Comparison of ENCODE assay signal across 20 cellular contexts in genomic region chr19:33628921-33629825, GRCh38. TPM values are rescaled to one million over a fixed set of nuclear protein-coding genes. Genes with fewer than 3 reads are reported as not detected.
DNase-seq lines count a peak whose midpoint lies in the region; ATAC-seq, FAIRE-seq and TF ChIP-seq lines count a peak whose summit lies in the region.
"Had no signal": no experiment of that assay in that cellular context is flagged by ENCODE, and none has a peak within 500 bp of the region (broad histone marks: within the 10 kb centered on the region; RNA-seq: fewer than 3 reads in every experiment).

No MANE protein-coding gene starts in this region.

- no peaks in the 10 kb centered on the region for H3K9me3 ChIP-seq in A549
- no peaks in the 10 kb centered on the region for H3K9me3 ChIP-seq in H9 (ENCODE audit: control insufficient read depth, low read depth, low read length)
- no peaks in the 10 kb centered on the region for H3K9me3 ChIP-seq in neuronal stem cell (replicated peaks in 1 of 2; ENCODE audit: control insufficient read depth in 2 of 2, insufficient read depth in 1 of 2, low read depth in 1 of 2, low read length in 2 of 2)
- no peaks in the 10 kb centered on the region for H3K9me3 ChIP-seq in naive thymus-derived CD4-positive, alpha-beta T cell (ENCODE audit: control insufficient read depth in 2 of 3, low read length in 3 of 3)
- no peaks in the 10 kb centered on the region for H3K9me3 ChIP-seq in body of pancreas
- H3K9me3 ChIP-seq: BLaER1, SJCRH30 had no signal

- H3K79me2 ChIP-seq in H9 (ENCODE audit: insufficient read depth, low read length): no peaks in the 10 kb centered on the region; the same call in 1 of the 2 replicates

- H2BK15ac ChIP-seq in H9 (ENCODE audit: low read depth, low read length): no peak overlapping the region
- peak overlapping the region; percentile 39 for H2BK15ac ChIP-seq in neuronal stem cell (ENCODE audit: low read length)

- no peaks in the 10 kb centered on the region for H3K36me3 Mint-ChIP-seq in H9 (ENCODE audit: insufficient read depth in 1 of 3, low read depth in 3 of 3)
- no peaks in the 10 kb centered on the region for H3K36me3 Mint-ChIP-seq in naive thymus-derived CD4-positive, alpha-beta T cell
- H3K36me3 Mint-ChIP-seq: CD4-positive, alpha-beta memory T cell had no signal

- H3K27ac Mint-ChIP-seq in H9: no peak overlapping the region
- H3K27ac Mint-ChIP-seq in naive thymus-derived CD4-positive, alpha-beta T cell: no peak overlapping the region
- H3K27ac Mint-ChIP-seq: CD4-positive, alpha-beta memory T cell had no signal

- H3K23ac ChIP-seq in H9 (ENCODE audit: insufficient read length, low read depth, low read length) (no peak overlapping the region), neuronal stem cell (ENCODE audit: low read depth, low read length, poor library complexity) (peak overlapping the region; percentile 66)

- TF ChIP-seq EP300 in A549 (IDR thresholded peaks at IDR 0.05): no peak

- peak overlapping the region in 1 of 2 experiments; percentile 33; a peak in 1 of 5 replicates for H3K4me3 Mint-ChIP-seq in H9
- no peak overlapping the region for H3K4me3 Mint-ChIP-seq in naive thymus-derived CD4-positive, alpha-beta T cell
- H3K4me3 Mint-ChIP-seq: CD4-positive, alpha-beta memory T cell had no signal

- no peaks in the 10 kb centered on the region for H3K9me3 Mint-ChIP-seq in H9
- H3K9me3 Mint-ChIP-seq in naive thymus-derived CD4-positive, alpha-beta T cell: peaks cover 0 to 4% (median 0%) of the 10 kb centered on the region in 11 donors
- H3K9me3 Mint-ChIP-seq: CD4-positive, alpha-beta memory T cell had no signal

- H3K9ac ChIP-seq in H9 (ENCODE audit: extremely low read depth, insufficient read length, low read length) (no peak overlapping the region), neuronal stem cell (ENCODE audit: low read depth, low read length, poor library complexity) (peak overlapping the region; percentile 15)
- H3K9ac ChIP-seq: BLaER1 had no signal

- H2BK12ac ChIP-seq in H9 (ENCODE audit: insufficient read length, low read depth, low read length) (no peak overlapping the region), neuronal stem cell (ENCODE audit: low read length) (no peak overlapping the region)

- TF ChIP-seq RAD21 in A549 (conservative IDR thresholded peaks at IDR 0.05 in 1 of 2, IDR thresholded peaks at IDR 0.05 in 1 of 2): no peak

- TF ChIP-seq CTCF in A549 (IDR thresholded peaks at IDR 0.05) (no peak), H9 (conservative IDR thresholded peaks at IDR 0.05) (peak; percentile 25; the same call in 1 of the 3 replicates), coronary artery (IDR thresholded peaks at IDR 0.05) (no peak), body of pancreas (IDR thresholded peaks at IDR 0.05) (no peak)

- H3K27me3 Mint-ChIP-seq in H9 (ENCODE audit: low read depth): peaks cover 30% of the 10 kb centered on the region
- peaks cover 8 to 46% (median 29%) of the 10 kb centered on the region in 5 donors for H3K27me3 Mint-ChIP-seq in naive thymus-derived CD4-positive, alpha-beta T cell

- H3K27ac ChIP-seq in A549 (no peak overlapping the region), H9 (ENCODE audit: insufficient read length, low read depth, low read length) (no peak overlapping the region), coronary artery (no peak overlapping the region), neuronal stem cell (replicated peaks; ENCODE audit: low read length) (no peak overlapping the region), body of pancreas (no peak overlapping the region)
- no peak overlapping the region for H3K27ac ChIP-seq in naive thymus-derived CD4-positive, alpha-beta T cell (ENCODE audit: low read depth, low read length)
- H3K27ac ChIP-seq: BLaER1, PC-9, RWPE1, SJCRH30 had no signal

- H4K8ac ChIP-seq in H9 (replicated peaks; ENCODE audit: insufficient read length, low read depth, low read length) (no peak overlapping the region), neuronal stem cell (ENCODE audit: low read depth, low read length) (no peak overlapping the region)

- H3K4ac ChIP-seq in H9 (ENCODE audit: low read depth, low read length) (no peak overlapping the region), neuronal stem cell (ENCODE audit: low read length) (no peak overlapping the region)

- 11% methylated on average over 13 of the region's 13 CpGs for WGBS in A549 (ENCODE audit: missing lambda C conversion rate)
- WGBS in H9 (ENCODE audit: extremely low coverage, insufficient read length, low lambda C conversion rate): no CpG with 5 or more reads among the region's 13 CpGs
- no CpG with 5 or more reads among the region's 13 CpGs for WGBS in neuronal stem cell (ENCODE audit: extremely low coverage in 2 of 2, insufficient read length in 2 of 2, insufficient replicate concordance in 1 of 2), 2 donors
- WGBS in body of pancreas, 2 donors: 52 to 53% methylated on average over 9 to 13 of the region's 13 CpGs

- H3K4me3 ChIP-seq in A549 (no peak overlapping the region), coronary artery (no peak overlapping the region), neuronal stem cell (ENCODE audit: low read length in 2 of 2) (no peak overlapping the region), body of pancreas (no peak overlapping the region)
- H3K4me3 ChIP-seq in naive thymus-derived CD4-positive, alpha-beta T cell (ENCODE audit: low read length): no peak overlapping the region
- H3K4me3 ChIP-seq: BLaER1, GM12878, PC-9, SJCRH30 had no signal

- H4K5ac ChIP-seq in H9 (ENCODE audit: insufficient read length, low read depth, low read length): no peak overlapping the region

- H2BK20ac ChIP-seq in H9 (ENCODE audit: low read depth, low read length, poor library complexity, severe bottlenecking): no peak overlapping the region

- H3K4me1 ChIP-seq in A549 (no peaks in the 10 kb centered on the region), H9 (ENCODE audit: insufficient read depth, low read length) (peaks cover 2% of the 10 kb centered on the region; the same call in 1 of the 2 replicates), neuronal stem cell (ENCODE audit: control insufficient read depth in 2 of 2, insufficient read depth in 1 of 2, low read depth in 1 of 2, low read length in 2 of 2) (no peaks in the 10 kb centered on the region), body of pancreas (no peaks in the 10 kb centered on the region)
- H3K4me1 ChIP-seq in naive thymus-derived CD4-positive, alpha-beta T cell (ENCODE audit: control insufficient read depth in 2 of 2, insufficient read depth in 2 of 2, low read length in 2 of 2): no peaks in the 10 kb centered on the region
- H3K4me1 ChIP-seq: SJCRH30 had no signal

- H3K23me2 ChIP-seq in H9 (ENCODE audit: insufficient read length, low read depth, low read length, poor library complexity, severe bottlenecking): no peaks in the 10 kb centered on the region

- CTCF ChIA-PET in A549 (lab: Yijun Ruan, JAX): interaction anchor here (1.2 to 1.9 kb wide), 4 partner anchors 9 to 198 kb away, joined by 3 to 7 read pairs (median 4); no protein-coding TSS in a partner anchor
- CTCF ChIA-PET in naive thymus-derived CD4-positive, alpha-beta T cell (lab: Charles Lee): no interaction called here

- DNase-seq in A549 (ENCODE audit: low read depth in 1 of 2, low spot score in 1 of 2) (no peak), H9 (peak; percentile 39), coronary artery (ENCODE audit: low spot score) (peak; percentile 64), neuronal stem cell (ENCODE audit: low spot score) (no peak), body of pancreas (no peak)
- no peak for DNase-seq in naive thymus-derived CD4-positive, alpha-beta T cell
- DNase-seq: CD4-positive, alpha-beta memory T cell; KBM-7; MV-4-11; NCI-H187; NCI-H2107; NCI-H345; PC-9 had no signal

- H2AFZ ChIP-seq in H9 (ENCODE audit: low read length) (no peak overlapping the region), neuronal stem cell (ENCODE audit: low read length) (no peak overlapping the region)
- H2AFZ ChIP-seq: PC-9 had no signal

- H3K4me1 Mint-ChIP-seq in H9: peaks cover 16 to 21% of the 10 kb centered on the region in 2 experiments
- H3K4me1 Mint-ChIP-seq in naive thymus-derived CD4-positive, alpha-beta T cell: no peaks in the 10 kb centered on the region
- H3K4me1 Mint-ChIP-seq: CD4-positive, alpha-beta memory T cell had no signal

- H4K91ac ChIP-seq in H9 (ENCODE audit: insufficient read length, low read depth, low read length) (no peak overlapping the region), neuronal stem cell (ENCODE audit: low read depth, low read length, poor library complexity) (no peak overlapping the region)

- H3K79me1 ChIP-seq in H9 (ENCODE audit: insufficient read depth, low read depth, low read length, poor library complexity, severe bottlenecking): no peaks in the 10 kb centered on the region
- H3K79me1 ChIP-seq in neuronal stem cell (ENCODE audit: low read depth, low read length): no peaks in the 10 kb centered on the region

- H3K36me3 ChIP-seq in neuronal stem cell (replicated peaks in 1 of 2; ENCODE audit: control insufficient read depth in 2 of 2, insufficient read depth in 2 of 2, low read length in 2 of 2) (no peaks in the 10 kb centered on the region), body of pancreas (replicated peaks in 1 of 2; ENCODE audit: insufficient read depth in 1 of 2, low read depth in 2 of 2) (no peaks in the 10 kb centered on the region)
- no peaks in the 10 kb centered on the region for H3K36me3 ChIP-seq in naive thymus-derived CD4-positive, alpha-beta T cell (ENCODE audit: control insufficient read depth in 2 of 3, insufficient read depth in 3 of 3, low read length in 3 of 3)
- H3K36me3 ChIP-seq: BLaER1, SJCRH30 had no signal

- H3K27me3 ChIP-seq in H9 (ENCODE audit: insufficient read depth, low read length) (peaks cover under 1% of the 10 kb centered on the region; the same call in 1 of the 2 replicates), neuronal stem cell (ENCODE audit: control insufficient read depth in 3 of 3, insufficient read depth in 3 of 3, low read depth in 1 of 3, low read length in 3 of 3) (peaks cover 0 to 69% (median 9%) of the 10 kb centered on the region in 3 experiments), body of pancreas (no peaks in the 10 kb centered on the region)
- no peaks in the 10 kb centered on the region for H3K27me3 ChIP-seq in naive thymus-derived CD4-positive, alpha-beta T cell (ENCODE audit: control insufficient read depth in 2 of 2, insufficient read depth in 2 of 2, low read length in 2 of 2)
- H3K27me3 ChIP-seq: SJCRH30 had no signal

- intact Hi-C loops in naive thymus-derived CD4-positive, alpha-beta T cell (cut with micrococcal nuclease): no loop called here
- intact Hi-C loops in body of pancreas (cut with DNase I): no loop called here

- TF ChIP-seq POLR2A in A549 (IDR thresholded peaks at IDR 0.05; ENCODE audit: low read length): no peak
- TF ChIP-seq POLR2A in body of pancreas (IDR thresholded peaks at IDR 0.05): no peak

- H2AK5ac ChIP-seq in H9 (ENCODE audit: insufficient read length, low read length) (no peak overlapping the region), neuronal stem cell (ENCODE audit: low read depth, low read length) (peak overlapping the region; percentile 78)

- H4K20me1 ChIP-seq in H9 (ENCODE audit: control insufficient read depth, insufficient read depth, insufficient read length): no peaks in the 10 kb centered on the region
- H4K20me1 ChIP-seq: BLaER1 had no signal

- no peak overlapping the region for H3K56ac ChIP-seq in H9 (ENCODE audit: insufficient read length, low read depth, low read length)

- H3K18ac ChIP-seq in H9 (ENCODE audit: insufficient read length, low read depth, low read length) (no peak overlapping the region), neuronal stem cell (ENCODE audit: low read length) (peak overlapping the region; percentile 30)

- POLR2A ChIA-PET in A549 (lab: Yijun Ruan, JAX): no interaction called here
- POLR2A ChIA-PET in naive thymus-derived CD4-positive, alpha-beta T cell (lab: Charles Lee): no interaction called here

- H2BK120ac ChIP-seq in H9 (ENCODE audit: low read depth, low read length, poor library complexity, severe bottlenecking) (no peak overlapping the region), neuronal stem cell (ENCODE audit: low read depth, low read length) (no peak overlapping the region)

- no peak overlapping the region for H2BK5ac ChIP-seq in H9 (ENCODE audit: insufficient read length, low read length)
- peak overlapping the region; percentile 32 for H2BK5ac ChIP-seq in neuronal stem cell (ENCODE audit: low read length)

- no peak overlapping the region for H3T11ph ChIP-seq in H9 (ENCODE audit: low read length)

- peak; percentile 11; a peak in 2 of 6 replicates for ATAC-seq in A549
- no peak for ATAC-seq in naive thymus-derived CD4-positive, alpha-beta T cell
- no peak for ATAC-seq in GM21619 (IDR thresholded peaks at IDR 0.05; ENCODE audit: unreplicated experiment)
- ATAC-seq in body of pancreas: no peak
- ATAC-seq: GM12878 had no signal

- no peak overlapping the region for H3K4me2 ChIP-seq in A549
- H3K4me2 ChIP-seq in H9 (ENCODE audit: insufficient read depth, insufficient read length, low read length): no peak overlapping the region
- no peak overlapping the region for H3K4me2 ChIP-seq in neuronal stem cell (ENCODE audit: insufficient read depth, low read length, poor library complexity, severe bottlenecking)
- H3K4me2 ChIP-seq: BLaER1, PC-9 had no signal

- H3K14ac ChIP-seq in H9 (ENCODE audit: insufficient read depth, low read length): no peak overlapping the region; the same call in 1 of the 2 replicates
- peak overlapping the region; percentile 27 for H3K14ac ChIP-seq in neuronal stem cell (ENCODE audit: low read length)

- no peak for FAIRE-seq in A549 (lab: Jason Lieb, UNC)
- FAIRE-seq: A204.1, GM12878, HepG2 had no signal

RNA-seq across cellular contexts. Expression of gene CHST8, which starts 7.4 kb away (rescaled TPM):
- not detected in 2 replicates for polyA plus RNA-seq in A549 (2011; rRNA removed)
- 0.07 and 0.08 TPM in 2 replicates for polyA plus RNA-seq in A549 (2012; cell fraction: cytosol; rRNA removed)
- 0.06 TPM in 1 of 2 replicates, not detected in the other for polyA plus RNA-seq in A549 (2012; cell fraction: nucleus; rRNA removed)
- polyA plus RNA-seq in A549 (2017; fragmentation: RNase III; extraction: RNeasy Plus Mini Kit Qiagen cat#74134 plus additional on column Dnase treatment): not detected in 3 replicates
- not detected in 2 replicates for polyA minus RNA-seq in A549 (2011; rRNA and poly(A)+ RNA removed)
- total RNA-seq in H9 (2021): 4.9 and 5.1 TPM in 2 replicates
- 0.57 TPM for polyA plus RNA-seq in neuronal stem cell (2013, experiment 1 of 2)
- 0.69 TPM for polyA plus RNA-seq in neuronal stem cell (2013, experiment 2 of 2)
- not detected for total RNA-seq in naive thymus-derived CD4-positive, alpha-beta T cell
- polyA plus RNA-seq in naive thymus-derived CD4-positive, alpha-beta T cell: not detected
- total RNA-seq in body of pancreas: under 1 TPM in 1 of 2 donors, not detected in 1; 0.26 TPM
- total RNA-seq: CD4-positive, alpha-beta memory T cell; GM12878; HepG2; PC-9 had no signal
- polyA plus RNA-seq: CD4-positive, alpha-beta memory T cell; HepG2 had no signal

Comparison
In these comparisons a context has a peak if more than half of its experiments do, and no peak if none do; other contexts are left out.
1. ATAC-seq: peak in A549 (2 of 2); none in naive thymus-derived CD4-positive, alpha-beta T cell (single experiment), GM21619 (single experiment) and body of pancreas (single experiment).
2. DNase-seq: peak in H9 (single experiment) and coronary artery (single experiment); none in A549 (0 of 2), neuronal stem cell (single experiment), naive thymus-derived CD4-positive, alpha-beta T cell (0 of 9) and body of pancreas (0 of 4).